ENCODE assay signal across 1 cellular context in the genomic region with DNA sequence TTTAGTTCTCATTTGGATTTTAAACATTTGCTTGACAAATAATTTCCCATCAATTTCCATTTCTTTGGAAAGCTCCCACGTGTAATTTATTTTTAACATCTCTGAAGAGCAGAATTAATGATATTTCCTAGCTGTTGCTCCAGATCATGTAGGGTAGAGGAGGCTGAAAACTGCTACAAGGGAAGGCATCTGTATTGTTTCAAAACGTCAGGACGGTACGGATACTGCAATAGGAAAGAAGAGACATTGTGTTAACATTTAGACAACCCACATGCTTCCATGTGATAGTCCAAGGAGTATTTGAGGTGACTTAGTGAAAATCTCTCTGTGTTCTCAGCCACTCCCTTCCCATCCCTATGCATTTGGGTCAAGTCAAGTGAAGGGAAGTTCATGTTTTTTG.
TF ChIP-seq lines count a peak whose summit lies in the region.

No MANE protein-coding gene starts in this region.

TF ChIP-seq in H1, 55 proteins besides CTCF, POLR2A, EP300 and RAD21 (continued from another document):
- TF ChIP-seq, protein P1, sequence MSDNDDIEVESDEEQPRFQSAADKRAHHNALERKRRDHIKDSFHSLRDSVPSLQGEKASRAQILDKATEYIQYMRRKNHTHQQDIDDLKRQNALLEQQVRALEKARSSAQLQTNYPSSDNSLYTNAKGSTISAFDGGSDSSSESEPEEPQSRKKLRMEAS (IDR thresholded peaks at IDR 0.05): no peak
- TF ChIP-seq CTBP2 (IDR thresholded peaks at IDR 0.05; ENCODE audit: borderline replicate concordance, insufficient read depth, insufficient read length, low read length): no peak
